Comparison of ENCODE assay signal across 9 cellular contexts in genomic region chr5:134551891-134552290, GRCh38. TPM values are rescaled to one million over a fixed set of nuclear protein-coding genes. Genes with fewer than 3 reads are reported as not detected.
DNase-seq lines count a peak whose midpoint lies in the region; FAIRE-seq and TF ChIP-seq lines count a peak whose summit lies in the region.
"Had no signal": no experiment of that assay in that cellular context is flagged by ENCODE, and none has a peak within 500 bp of the region (broad histone marks: within the 10 kb centered on the region; RNA-seq: fewer than 3 reads in every experiment).

No MANE protein-coding gene starts in this region.

- FAIRE-seq in RCC 7860 (lab: Jason Lieb, UNC) = no peak
- no peak for FAIRE-seq in endothelial cell of umbilical vein (lab: Jason Lieb, UNC)
- FAIRE-seq: H1 had no signal

- H3K9me3 ChIP-seq in endothelial cell of umbilical vein (replicated peaks; ENCODE audit: control insufficient read depth, insufficient read depth, low read length) (no peaks in the 10 kb centered on the region), sigmoid colon (no peaks in the 10 kb centered on the region), BE2C (no peaks in the 10 kb centered on the region)

- TF ChIP-seq POLR2A in endothelial cell of umbilical vein (IDR thresholded peaks at IDR 0.05; ENCODE audit: low read depth, low read length) (no peak), sigmoid colon (IDR thresholded peaks at IDR 0.05) (no peak)

- POLR2A ChIA-PET in endothelial cell of umbilical vein (lab: Charles Lee) = no interaction called here
- POLR2A ChIA-PET in activated CD4-positive, alpha-beta T cell treated with anti-CD3 and anti-CD28 coated beads, Interleukin-2, amount 10 ng/mL, durations not matched to agents 7 days and 5 days (lab: Charles Lee) = no interaction called here

- peaks cover 73% of the 10 kb centered on the region for H3K4me1 ChIP-seq in endothelial cell of umbilical vein (ENCODE audit: control insufficient read depth, extremely low read depth, insufficient read depth, low read length)
- H3K4me1 ChIP-seq in sigmoid colon = peaks cover 0 to 82% (median 72%) of the 10 kb centered on the region in 4 donors
- peaks cover 23% of the 10 kb centered on the region for H3K4me1 ChIP-seq in BE2C

- H3K4me1 Mint-ChIP-seq in Calu3 (ENCODE audit: low read depth, unreplicated experiment) (peaks cover 54% of the 10 kb centered on the region), glutamatergic neuron (ENCODE audit: low read depth, unreplicated experiment) (peaks cover 6% of the 10 kb centered on the region)
- peaks cover 42% of the 10 kb centered on the region for H3K4me1 Mint-ChIP-seq in activated CD4-positive, alpha-beta T cell treated with anti-CD3 and anti-CD28 coated beads, Interleukin-2, amount 10 ng/mL, durations not matched to agents 7 days and 5 days

- H3K27ac Mint-ChIP-seq in Calu3 (ENCODE audit: unreplicated experiment) (peak overlapping the region; percentile 48), glutamatergic neuron (ENCODE audit: unreplicated experiment) (no peak overlapping the region)
- H3K27ac Mint-ChIP-seq in activated CD4-positive, alpha-beta T cell treated with anti-CD3 and anti-CD28 coated beads, Interleukin-2, amount 10 ng/mL, durations not matched to agents 7 days and 5 days = no peak overlapping the region

- H3K4me3 Mint-ChIP-seq in Calu3 (ENCODE audit: low read depth, unreplicated experiment) (peak overlapping the region; percentile 46), glutamatergic neuron (ENCODE audit: unreplicated experiment) (no peak overlapping the region)
- no peak overlapping the region for H3K4me3 Mint-ChIP-seq in activated CD4-positive, alpha-beta T cell treated with anti-CD3 and anti-CD28 coated beads, Interleukin-2, amount 10 ng/mL, durations not matched to agents 7 days and 5 days

- H3K4me3 ChIP-seq in endothelial cell of umbilical vein (replicated peaks in 1 of 3; ENCODE audit: insufficient read depth in 1 of 3, low read depth in 1 of 3, low read length in 3 of 3) (no peak overlapping the region), sigmoid colon (no peak overlapping the region), BE2C (ENCODE audit: low read depth, low read length) (no peak overlapping the region)

- intact Hi-C loops in Calu3 (cut with micrococcal nuclease; ENCODE audit: unreplicated experiment) (loop anchor here (2.0 kb wide), 1 partner anchor 25 kb away; no protein-coding TSS in a partner anchor), endothelial cell of umbilical vein (cut with micrococcal nuclease) (loop anchor here (1.0 to 2.0 kb wide), 5 partner anchors 16 to 181 kb away; partner anchors contain the start of gene UBE2B), sigmoid colon (cut with DNase I) (no loop called here)

- H3K9me3 Mint-ChIP-seq in Calu3 (ENCODE audit: low read depth, unreplicated experiment) (no peaks in the 10 kb centered on the region), glutamatergic neuron (ENCODE audit: unreplicated experiment) (peaks cover 1% of the 10 kb centered on the region)
- no peaks in the 10 kb centered on the region for H3K9me3 Mint-ChIP-seq in activated CD4-positive, alpha-beta T cell treated with anti-CD3 and anti-CD28 coated beads, Interleukin-2, amount 10 ng/mL, durations not matched to agents 7 days and 5 days

- H4K20me1 ChIP-seq in endothelial cell of umbilical vein (replicated peaks; ENCODE audit: control insufficient read depth, extremely low read depth, insufficient read depth, low read length) = no peaks in the 10 kb centered on the region

- H3K27ac ChIP-seq in endothelial cell of umbilical vein (ENCODE audit: insufficient read depth, low read depth, low read length) (peak overlapping the region; percentile 88), sigmoid colon (peak overlapping the region; percentile 35 to 86 (median 59))

- TF ChIP-seq CTCF in Calu3 (IDR thresholded peaks at IDR 0.05; ENCODE audit: unreplicated experiment) (no peak), endothelial cell of umbilical vein (IDR thresholded peaks at IDR 0.05; ENCODE audit: extremely low read depth in 1 of 2, insufficient read depth in 1 of 2, low read depth in 1 of 2, low read length in 2 of 2) (no peak), sigmoid colon (IDR thresholded peaks at IDR 0.05) (no peak), glutamatergic neuron (IDR thresholded peaks at IDR 0.05; ENCODE audit: partially characterized antibody, unreplicated experiment) (no peak), BE2C (IDR thresholded peaks at IDR 0.05; ENCODE audit: low read depth, low read length) (no peak)

- no peaks in the 10 kb centered on the region for H3K79me2 ChIP-seq in endothelial cell of umbilical vein (ENCODE audit: control insufficient read depth, insufficient read depth, low read length)

- peak overlapping the region; percentile 60 for H3K4me2 ChIP-seq in endothelial cell of umbilical vein (ENCODE audit: insufficient read depth, low read length)

- no peak for TF ChIP-seq EP300 in sigmoid colon (IDR thresholded peaks at IDR 0.05)

- H3K27me3 ChIP-seq in endothelial cell of umbilical vein (ENCODE audit: control insufficient read depth in 2 of 2, insufficient read depth in 2 of 2, low read length in 2 of 2) (no peaks in the 10 kb centered on the region), sigmoid colon (no peaks in the 10 kb centered on the region), BE2C (no peaks in the 10 kb centered on the region)

- H3K27me3 Mint-ChIP-seq in Calu3 (ENCODE audit: unreplicated experiment) = no peaks in the 10 kb centered on the region
- H3K27me3 Mint-ChIP-seq in glutamatergic neuron (ENCODE audit: unreplicated experiment) = peaks cover 3% of the 10 kb centered on the region
- no peaks in the 10 kb centered on the region for H3K27me3 Mint-ChIP-seq in activated CD4-positive, alpha-beta T cell treated with anti-CD3 and anti-CD28 coated beads, Interleukin-2, amount 10 ng/mL, durations not matched to agents 7 days and 5 days

- peak overlapping the region; percentile 8 for H2AFZ ChIP-seq in endothelial cell of umbilical vein (ENCODE audit: low read depth, low read length)

- H3K36me3 Mint-ChIP-seq in Calu3 (ENCODE audit: insufficient read depth, unreplicated experiment) = peaks cover 57% of the 10 kb centered on the region
- no peaks in the 10 kb centered on the region for H3K36me3 Mint-ChIP-seq in glutamatergic neuron (ENCODE audit: unreplicated experiment)
- peaks cover 37% of the 10 kb centered on the region for H3K36me3 Mint-ChIP-seq in activated CD4-positive, alpha-beta T cell treated with anti-CD3 and anti-CD28 coated beads, Interleukin-2, amount 10 ng/mL, durations not matched to agents 7 days and 5 days (ENCODE audit: low read depth)

- dilution Hi-C loops in endothelial cell of umbilical vein (cut with MboI; ENCODE audit: extremely low pct_ligation_motif_present, low sequenced_read_pairs) = no loop called here

- DNase-seq in Calu3 (peak; percentile 37), RCC 7860 (ENCODE audit: low spot score) (peak; percentile 45), endothelial cell of umbilical vein (ENCODE audit: low read depth, low spot score) (peak; percentile 65), sigmoid colon (no peak), glutamatergic neuron (no peak), BE2C (no peak)
- DNase-seq in activated CD4-positive, alpha-beta T cell treated with anti-CD3 and anti-CD28 coated beads, Interleukin-2, amount 10 ng/mL, durations not matched to agents 7 days and 5 days = no peak
- DNase-seq: MV-4-11 had no signal

- BruUV-seq in Calu3 (replicated peaks; lab: Mats Ljungman, UMichigan) = no TSS peak
- BruUV-seq in endothelial cell of umbilical vein (replicated peaks; lab: Mats Ljungman, UMichigan) = TSS peak; percentile 50

- CTCF ChIA-PET in Calu3 (lab: Charles Lee) = interaction anchor here (0.6 kb wide), 2 partner anchors 21 to 431 kb away, joined by 3 read pairs; no protein-coding TSS in a partner anchor
- CTCF ChIA-PET in endothelial cell of umbilical vein (lab: Charles Lee) = interaction anchor here (1.1 to 2.3 kb wide), 6 partner anchors 9 to 35 kb away, joined by 3 to 6 read pairs (median 4); no protein-coding TSS in a partner anchor
- CTCF ChIA-PET in activated CD4-positive, alpha-beta T cell treated with anti-CD3 and anti-CD28 coated beads, Interleukin-2, amount 10 ng/mL, durations not matched to agents 7 days and 5 days (lab: Charles Lee) = interaction anchor here (1.5 kb wide), 1 partner anchor 19 kb away, joined by 3 read pairs; no protein-coding TSS in a partner anchor

- H3K9me1 ChIP-seq in endothelial cell of umbilical vein (replicated peaks; ENCODE audit: control insufficient read depth, extremely low read depth, insufficient read depth, low read length) = no peaks in the 10 kb centered on the region

- H3K36me3 ChIP-seq in endothelial cell of umbilical vein (ENCODE audit: control insufficient read depth in 2 of 2, extremely low read depth in 1 of 2, insufficient read depth in 2 of 2, low read length in 2 of 2) (peaks cover 0 to 6% of the 10 kb centered on the region in 2 experiments), sigmoid colon (peaks cover 0 to 57% (median 3%) of the 10 kb centered on the region in 4 donors), BE2C (no peaks in the 10 kb centered on the region)

- H3K9ac ChIP-seq in endothelial cell of umbilical vein (replicated peaks; ENCODE audit: extremely low read depth, insufficient read depth, low read length) = peak overlapping the region; percentile 57

- 88 to 96% methylated on average over 8 of the region's 8 CpGs for WGBS in sigmoid colon, 2 donors

TF ChIP-seq in endothelial cell of umbilical vein, 7 proteins besides CTCF, POLR2A, EP300 and RAD21 (continues in another document):
- TF ChIP-seq JUN (IDR thresholded peaks at IDR 0.05; ENCODE audit: borderline replicate concordance, insufficient read depth, insufficient read length, low read depth) (no peak), POLR2AphosphoS5 (IDR thresholded peaks at IDR 0.05; ENCODE audit: insufficient read depth, low read depth, low read length) (no peak), MYC (IDR thresholded peaks at IDR 0.05; ENCODE audit: low read depth, low read length) (no peak)

RNA-seq across cellular contexts. Expression of gene JADE2, which starts 26.4 kb away (rescaled TPM):
- total RNA-seq in Calu3 (2022) = 93.4 and 128 TPM in 2 replicates
- 19.2 and 31.1 TPM in 2 replicates for total RNA-seq in endothelial cell of umbilical vein
- polyA plus RNA-seq in endothelial cell of umbilical vein = 11.6 and 12.0 TPM in 2 replicates
- 8.5 and 10.9 TPM in 2 replicates for polyA plus RNA-seq in endothelial cell of umbilical vein (2011; cell fraction: cytosol; rRNA removed)
- 14.2 and 14.8 TPM in 2 replicates for polyA plus RNA-seq in endothelial cell of umbilical vein (2011; cell fraction: nucleus; rRNA removed)
- 10.5 and 12.9 TPM in 2 replicates for polyA plus RNA-seq in endothelial cell of umbilical vein (2012)
- polyA minus RNA-seq in endothelial cell of umbilical vein = 20.0 and 23.9 TPM in 2 replicates
- 43.5 TPM for polyA minus RNA-seq in endothelial cell of umbilical vein (2011; cell fraction: cytosol; rRNA and poly(A)+ RNA removed)
- polyA minus RNA-seq in endothelial cell of umbilical vein (2011; cell fraction: nucleus; rRNA and poly(A)+ RNA removed) = 8.1 and 14.9 TPM in 2 replicates
- total RNA-seq in sigmoid colon = 10 to 100 TPM; 38.5 to 53.8 (median 44.7) TPM
- polyA plus RNA-seq in sigmoid colon = 10 to 100 TPM in 1 of 3 donors, 1 to 10 TPM in 2; 4.9 to 34.5 (median 6.0) TPM
- total RNA-seq in glutamatergic neuron (ENCODE audit: unreplicated experiment) = 2.1 TPM
- polyA plus RNA-seq in BE2C (2012; ENCODE audit: insufficient read depth, insufficient read length, low read depth) = 14.7 TPM
- total RNA-seq in activated CD4-positive, alpha-beta T cell treated with anti-CD3 and anti-CD28 coated beads, Interleukin-2, amount 10 ng/mL, durations not matched to agents 7 days and 5 days = 10 to 100 TPM; 92.5 to 93.8 TPM

Comparison
In these comparisons a context has a peak if more than half of its experiments do, and no peak if none do; other contexts are left out.
1. DNase-seq: peak in Calu3 (single experiment), RCC 7860 (single experiment) and endothelial cell of umbilical vein (single experiment); none in sigmoid colon (single experiment), glutamatergic neuron (single experiment), BE2C (single experiment) and activated CD4-positive, alpha-beta T cell treated with anti-CD3 and anti-CD28 coated beads, Interleukin-2, amount 10 ng/mL, durations not matched to agents 7 days and 5 days (single experiment).